20 cellular contexts compared by ENCODE assay signal in genomic region chr10:3945026-3945425, GRCh38.
DNase-seq lines count a peak whose midpoint lies in the region; ATAC-seq and TF ChIP-seq lines count a peak whose summit lies in the region.
"Had no signal": no experiment of that assay in that cellular context is flagged by ENCODE, and none has a peak within 500 bp of the region (broad histone marks: within the 10 kb centered on the region; RNA-seq: fewer than 3 reads in every experiment).

No MANE protein-coding gene starts in this region.

- H3K27ac Mint-ChIP-seq in T-helper 1 cell treated with Interleukin-12 subunit alpha and Interleukin-12 subunit beta and Interleukin-4 antibody, amounts not matched to agents 30 μg/mL and 1 μg/mL, for 36 hours: peak overlapping the region; percentile 8
- no peak overlapping the region for H3K27ac Mint-ChIP-seq in osteocyte (ENCODE audit: unreplicated experiment)
- H3K27ac Mint-ChIP-seq: GM23338, IgD-negative memory B cell had no signal

- H3K4me3 ChIP-seq in DND-41 (ENCODE audit: low read depth in 1 of 2, low read length in 2 of 2): no peak overlapping the region
- no peak overlapping the region for H3K4me3 ChIP-seq in ascending aorta
- H3K4me3 ChIP-seq: esophagus squamous epithelium, GM23338, left lung, testis had no signal

- H3K27me3 ChIP-seq in DND-41 (ENCODE audit: insufficient read depth, low read length, poor library complexity) (no peaks in the 10 kb centered on the region), ascending aorta (no peaks in the 10 kb centered on the region)
- H3K27me3 ChIP-seq: brain microvascular endothelial cell, esophagus squamous epithelium, left lung, testis had no signal

- TF ChIP-seq CTCF in DND-41 (IDR thresholded peaks at IDR 0.05; ENCODE audit: borderline replicate concordance, extremely low read depth, low read length, poor library complexity, severe bottlenecking) (no peak), ascending aorta (IDR thresholded peaks at IDR 0.05) (no peak), osteocyte (IDR thresholded peaks at IDR 0.05) (no peak)

- H3K9me3 Mint-ChIP-seq in T-helper 1 cell treated with Interleukin-12 subunit alpha and Interleukin-12 subunit beta and Interleukin-4 antibody, amounts not matched to agents 30 μg/mL and 1 μg/mL, for 36 hours: no peaks in the 10 kb centered on the region
- H3K9me3 Mint-ChIP-seq in osteocyte (ENCODE audit: unreplicated experiment): no peaks in the 10 kb centered on the region
- H3K9me3 Mint-ChIP-seq: IgD-negative memory B cell had no signal

- no peaks in the 10 kb centered on the region for H4K20me1 ChIP-seq in DND-41 (ENCODE audit: insufficient read depth, low read length)

- intact Hi-C loops in ascending aorta (cut with DNase I): no loop called here

- peaks cover 58% of the 10 kb centered on the region for H3K4me1 ChIP-seq in DND-41 (ENCODE audit: insufficient read depth, low read length)
- H3K4me1 ChIP-seq in ascending aorta: peaks cover 3 to 14% of the 10 kb centered on the region in 2 donors
- H3K4me1 ChIP-seq: left lung, testis had no signal

- peaks cover 16% of the 10 kb centered on the region for H3K36me3 Mint-ChIP-seq in T-helper 1 cell treated with Interleukin-12 subunit alpha and Interleukin-12 subunit beta and Interleukin-4 antibody, amounts not matched to agents 30 μg/mL and 1 μg/mL, for 36 hours (ENCODE audit: low read depth)
- no peaks in the 10 kb centered on the region for H3K36me3 Mint-ChIP-seq in osteocyte (ENCODE audit: unreplicated experiment)

- no peak overlapping the region for H3K4me3 Mint-ChIP-seq in T-helper 1 cell treated with Interleukin-12 subunit alpha and Interleukin-12 subunit beta and Interleukin-4 antibody, amounts not matched to agents 30 μg/mL and 1 μg/mL, for 36 hours
- H3K4me3 Mint-ChIP-seq in osteocyte (ENCODE audit: unreplicated experiment): no peak overlapping the region
- H3K4me3 Mint-ChIP-seq: GM23338, IgD-negative memory B cell had no signal

- H3K4me2 ChIP-seq in DND-41 (ENCODE audit: insufficient read depth, low read length): no peak overlapping the region
- H3K4me2 ChIP-seq: GM23338 had no signal

- H3K27ac ChIP-seq in DND-41 (ENCODE audit: low read length) (peak overlapping the region; percentile 62), ascending aorta (peak overlapping the region; percentile 78 to 86)
- H3K27ac ChIP-seq: 22Rv1, brain microvascular endothelial cell, left lung, testis had no signal

- H3K9ac ChIP-seq in DND-41 (ENCODE audit: low read depth, low read length): no peak overlapping the region

- DNase-seq in T-helper 1 cell: no peak
- DNase-seq in DND-41: no peak
- DNase-seq in ascending aorta (ENCODE audit: low spot score in 2 of 2): no peak
- DNase-seq in osteocyte (ENCODE audit: extremely low spot score, unreplicated experiment): peak; percentile 19
- DNase-seq in epidermal melanocyte (ENCODE audit: insufficient read length, low spot score): no peak
- DNase-seq in NCI-H2196 (lab: John Stamatoyannopoulos, UW; ENCODE audit: unreplicated experiment): no peak
- no peak for DNase-seq in NCI-H2171 treated with DMSO at 0.1 percent for 48 hours (lab: John Stamatoyannopoulos, UW)
- DNase-seq: activated effector memory CD4-positive, alpha-beta T cell treated with Interleukin-2 at 50 U/mL for 16 hours; brain microvascular endothelial cell; esophagus squamous epithelium; left lung; NCI-H187; NCI-H446 treated with DMSO at 0.1 percent for 48 hours; SIG-M5; stimulated activated CD4-positive, alpha-beta T cell treated with anti-CD3 and anti-CD28 coated beads, Interleukin-4, amount 100 ng/mL, for 24 hours; testis had no signal

- no peak overlapping the region for H2AFZ ChIP-seq in DND-41 (ENCODE audit: low read depth, low read length)
- H2AFZ ChIP-seq: GM23338 had no signal

- no peak for ATAC-seq in DND-41 (ENCODE audit: insufficient read depth, low read depth)
- ATAC-seq: GM23338 had no signal

- H3K4me1 Mint-ChIP-seq in T-helper 1 cell treated with Interleukin-12 subunit alpha and Interleukin-12 subunit beta and Interleukin-4 antibody, amounts not matched to agents 30 μg/mL and 1 μg/mL, for 36 hours (ENCODE audit: low read depth): peaks cover 52% of the 10 kb centered on the region
- H3K4me1 Mint-ChIP-seq in osteocyte (ENCODE audit: unreplicated experiment): peaks cover 2% of the 10 kb centered on the region

- no peaks in the 10 kb centered on the region for H3K27me3 Mint-ChIP-seq in T-helper 1 cell treated with Interleukin-12 subunit alpha and Interleukin-12 subunit beta and Interleukin-4 antibody, amounts not matched to agents 30 μg/mL and 1 μg/mL, for 36 hours (ENCODE audit: low read depth)
- no peaks in the 10 kb centered on the region for H3K27me3 Mint-ChIP-seq in osteocyte (ENCODE audit: unreplicated experiment)
- H3K27me3 Mint-ChIP-seq: IgD-negative memory B cell had no signal

- no peaks in the 10 kb centered on the region for H3K79me2 ChIP-seq in DND-41 (ENCODE audit: insufficient read depth, low read length)

- H3K36me3 ChIP-seq in DND-41 (ENCODE audit: insufficient read depth, low read length): no peaks in the 10 kb centered on the region
- no peaks in the 10 kb centered on the region for H3K36me3 ChIP-seq in ascending aorta
- H3K36me3 ChIP-seq: brain microvascular endothelial cell, esophagus squamous epithelium, left lung had no signal

- H3K9me3 ChIP-seq in DND-41 (ENCODE audit: insufficient read depth, low read length, severe bottlenecking) (no peaks in the 10 kb centered on the region), ascending aorta (peaks cover 0 to 4% of the 10 kb centered on the region in 2 donors)
- H3K9me3 ChIP-seq: esophagus squamous epithelium, testis had no signal
